Comparison of ENCODE assay signal across 8 cellular contexts in the genomic region with DNA sequence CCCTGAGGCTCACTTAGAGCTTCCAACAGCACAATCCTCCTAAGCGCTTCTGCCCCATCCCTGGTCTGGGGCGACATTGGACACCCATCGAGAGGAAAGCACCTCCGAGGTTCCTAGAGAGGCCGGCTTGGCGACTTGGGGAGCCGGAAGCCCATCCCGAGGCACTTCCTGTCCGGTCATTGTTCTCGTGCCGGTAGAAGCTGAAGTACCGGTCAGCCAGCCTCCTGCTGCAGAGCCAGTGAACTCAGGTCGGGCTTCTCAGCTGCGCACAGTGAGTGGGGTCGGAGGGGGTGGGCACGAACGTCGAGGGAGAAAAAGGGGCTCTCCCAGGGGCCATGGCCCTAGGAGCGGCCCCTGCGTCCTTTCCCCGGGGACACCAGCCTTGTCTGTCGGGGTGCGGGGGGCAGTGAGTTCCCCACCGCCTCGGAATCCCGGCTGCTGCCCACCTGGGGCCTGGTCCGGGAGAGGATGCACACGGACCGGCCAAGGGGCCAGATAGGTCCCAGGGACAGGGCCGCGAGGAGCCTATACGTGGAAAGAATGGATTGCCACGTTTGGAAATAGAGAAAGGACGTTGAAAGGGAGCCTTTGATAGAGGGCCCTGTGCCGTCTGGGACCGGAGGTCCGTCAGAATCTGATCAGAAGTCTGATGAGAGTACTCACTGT. TPM values are rescaled to one million over a fixed set of nuclear protein-coding genes. Genes with fewer than 3 reads are reported as not detected.
DNase-seq lines count a peak whose midpoint lies in the region; ATAC-seq, FAIRE-seq and TF ChIP-seq lines count a peak whose summit lies in the region.

A gene (plus strand): TSS at position 169 of the 666 bp plus-strand sequence. CDS start 2,336 bp downstream, outside the sequence.

- no peak for TF ChIP-seq EP300 in GM12878 (IDR thresholded peaks at IDR 0.05; ENCODE audit: borderline replicate concordance in 1 of 2, control insufficient read depth in 1 of 2, low read depth in 2 of 2, low read length in 2 of 2)

- H3K36me3 ChIP-seq in GM06990 (ENCODE audit: control insufficient read depth, insufficient read depth, low read length) (peaks cover 13% of the 10 kb centered on the region), GM12878 (ENCODE audit: control insufficient read depth in 2 of 2, insufficient read depth in 2 of 2, low read length in 1 of 2) (peaks cover 4 to 13% of the 10 kb centered on the region in 2 experiments; a peak in 3 of 4 replicates), psoas muscle (ENCODE audit: insufficient read depth in 1 of 2, low read depth in 1 of 2) (peaks cover 19 to 32% of the 10 kb centered on the region in 2 donors)

- TF ChIP-seq POLR2A in GM12878 (IDR thresholded peaks at IDR 0.05; ENCODE audit: low read depth, low read length) = peak; percentile 89

- DNase-seq in GM06990 (ENCODE audit: extremely low read depth, insufficient read length) = peak; percentile 77
- peak; percentile 72 for DNase-seq in KG1 (lab: John Stamatoyannopoulos, UW)
- peak; percentile 85 for DNase-seq in RWPE1 (ENCODE audit: low spot score)
- peak; percentile 41 for DNase-seq in GM12878 (ENCODE audit: low read depth, low spot score)
- DNase-seq in hippocampal formation (lab: John Stamatoyannopoulos, UW) = peak; percentile 75 to 78
- peak; percentile 78 to 88 for DNase-seq in psoas muscle
- no peak for DNase-seq in KBM-7

- H2AFZ ChIP-seq in GM12878 (ENCODE audit: control insufficient read depth, low read depth, low read length) = peak within 1 kb of the TSS; percentile 87

- ATAC-seq in GM21737 (IDR thresholded peaks at IDR 0.05; ENCODE audit: unreplicated experiment) (peak; percentile 97), GM12878 (peak; percentile 98), psoas muscle (peak; percentile 69 to 99 (median 94))

- peak within 1 kb of the TSS; percentile 68 for H3K9ac ChIP-seq in GM12878 (ENCODE audit: control insufficient read depth, insufficient read depth, low read length)

- peak; percentile 92 for FAIRE-seq in GM12878 (lab: Jason Lieb, UNC)

- H3K9me3 ChIP-seq in GM12878 (replicated peaks; ENCODE audit: control insufficient read depth, insufficient read depth, low read length) (peaks cover 5% of the 10 kb centered on the region; the same call in 2 of the 3 replicates), psoas muscle (peaks cover 16% of the 10 kb centered on the region)

- no peak for TF ChIP-seq RAD21 in GM12878 (IDR thresholded peaks at IDR 0.05; ENCODE audit: insufficient read depth, low read depth, low read length)

- H3K4me2 ChIP-seq in GM12878 (ENCODE audit: control insufficient read depth, insufficient read depth) = peak within 1 kb of the TSS; percentile 82

- TSS peak; percentile 70 for BruUV-seq in GM12878 (replicated peaks; lab: Mats Ljungman, UMichigan)

- no peak for TF ChIP-seq CTCF in GM06990 (IDR thresholded peaks at IDR 0.05; ENCODE audit: insufficient read depth, low read length, poor library complexity, severe bottlenecking)
- TF ChIP-seq CTCF in RWPE1 (conservative IDR thresholded peaks at IDR 0.05; ENCODE audit: low read depth) = no peak
- TF ChIP-seq CTCF in GM12878 (IDR thresholded peaks at IDR 0.05 in 2 of 3, conservative IDR thresholded peaks at IDR 0.05 in 1 of 3; ENCODE audit: control insufficient read depth in 2 of 3, extremely low read depth in 1 of 3, insufficient read depth in 1 of 3, low read depth in 3 of 3, low read length in 3 of 3) = no peak
- no peak for TF ChIP-seq CTCF in psoas muscle (IDR thresholded peaks at IDR 0.05)

- H3K27me3 ChIP-seq in GM06990 (replicated peaks; ENCODE audit: control insufficient read depth, insufficient read depth, low read length) = no peaks in the 10 kb centered on the region
- no peaks in the 10 kb centered on the region for H3K27me3 ChIP-seq in GM12878 (replicated peaks in 1 of 2; ENCODE audit: control insufficient read depth in 2 of 2, insufficient read depth in 2 of 2, low read length in 1 of 2)
- H3K27me3 ChIP-seq in psoas muscle (ENCODE audit: insufficient read depth in 3 of 3, low read length in 2 of 3) = no peaks in the 10 kb centered on the region

- in situ Hi-C loops in GM12878 (cut with MboI) = no loop called here
- in situ Hi-C loops in KBM-7 (cut with MboI; ENCODE audit: low pct_unique_long_range_greater_than_20kb, low sequenced_read_pairs) = no loop called here

- H3K4me3 ChIP-seq in GM06990 (replicated peaks; ENCODE audit: low read depth, low read length) (peak within 1 kb of the TSS; percentile 80), GM12878 (peak within 1 kb of the TSS; percentile 92), psoas muscle (peak within 1 kb of the TSS; percentile 95)

- H4K20me1 ChIP-seq in GM12878 (ENCODE audit: control insufficient read depth, insufficient read depth) = no peaks in the 10 kb centered on the region

- H3K4me1 ChIP-seq in GM12878 (ENCODE audit: control insufficient read depth, insufficient read depth, low read length) (no peaks in the 10 kb centered on the region), psoas muscle (peaks cover 8% of the 10 kb centered on the region)

- 1% methylated on average over 37 of the region's 37 CpGs for WGBS in GM12878 (ENCODE audit: insufficient coverage, insufficient replicate concordance, low lambda C conversion rate, missing lambda C conversion rate)
- 0 to 1% (median 0%) methylated on average over 29 to 37 of the region's 37 CpGs for WGBS in psoas muscle, 3 donors

- H3K27ac ChIP-seq in RWPE1 (peak within 1 kb of the TSS; percentile 64), GM12878 (ENCODE audit: control insufficient read depth, insufficient read depth) (peak within 1 kb of the TSS; percentile 64), psoas muscle (peak within 1 kb of the TSS; percentile 68)

- SMC1A ChIA-PET in GM12878 (lab: Charles Lee; ENCODE audit: uncharacterized antibody, unreplicated experiment) = interaction anchor here (1.0 to 4.3 kb wide), 3 partner anchors 9 to 24 kb away, joined by 3 to 16 read pairs (median 5); a partner anchor contains a TSS

- CTCF ChIA-PET in RWPE1 (lab: Yijun Ruan, JAX) (no interaction called here), GM12878 (lab: Yijun Ruan, JAX) (interaction anchor here (0.7 to 4.0 kb wide), 2 partner anchors 20 to 23 kb away, joined by 3 to 16 read pairs; a partner anchor contains a TSS)

- peaks cover 12% of the 10 kb centered on the region for H3K79me2 ChIP-seq in GM12878 (ENCODE audit: control insufficient read depth, insufficient read depth, low read length)

- intact Hi-C loops in GM12878 (cut with micrococcal nuclease; ENCODE audit: unreplicated experiment) = loop anchor here (1.0 to 10.0 kb wide), 3 partner anchors 24 to 116 kb away; a partner anchor contains a TSS
- intact Hi-C loops in psoas muscle (cut with DNase I) = no loop called here

- RAD21 ChIA-PET in GM12878 (lab: Charles Lee; ENCODE audit: unreplicated experiment) = interaction anchor here (0.6 kb wide), 1 partner anchor 25 kb away, joined by 3 read pairs; no protein-coding TSS in a partner anchor

- POLR2A ChIA-PET in RWPE1 (lab: Yijun Ruan, JAX; ENCODE audit: low non-redundant PET) (no interaction called here), GM12878 (lab: Charles Lee) (interaction anchor here (1.1 kb wide), 2 partner anchors 14 to 23 kb away, joined by 3 to 5 read pairs; no protein-coding TSS in a partner anchor)

TF ChIP-seq in GM12878, 131 proteins besides CTCF, POLR2A, EP300 and RAD21 (continues in another document):
- no peak for TF ChIP-seq SP1 (IDR thresholded peaks at IDR 0.05; ENCODE audit: low read depth, low read length)
- peak; percentile 21 to 71 for TF ChIP-seq EGR1 (IDR thresholded peaks at IDR 0.05; ENCODE audit: borderline replicate concordance in 1 of 2, low read depth in 2 of 2, low read length in 2 of 2)
- TF ChIP-seq POLR2AphosphoS5 (IDR thresholded peaks at IDR 0.05; ENCODE audit: low read length) = peak; percentile 83
- TF ChIP-seq, protein P1, sequence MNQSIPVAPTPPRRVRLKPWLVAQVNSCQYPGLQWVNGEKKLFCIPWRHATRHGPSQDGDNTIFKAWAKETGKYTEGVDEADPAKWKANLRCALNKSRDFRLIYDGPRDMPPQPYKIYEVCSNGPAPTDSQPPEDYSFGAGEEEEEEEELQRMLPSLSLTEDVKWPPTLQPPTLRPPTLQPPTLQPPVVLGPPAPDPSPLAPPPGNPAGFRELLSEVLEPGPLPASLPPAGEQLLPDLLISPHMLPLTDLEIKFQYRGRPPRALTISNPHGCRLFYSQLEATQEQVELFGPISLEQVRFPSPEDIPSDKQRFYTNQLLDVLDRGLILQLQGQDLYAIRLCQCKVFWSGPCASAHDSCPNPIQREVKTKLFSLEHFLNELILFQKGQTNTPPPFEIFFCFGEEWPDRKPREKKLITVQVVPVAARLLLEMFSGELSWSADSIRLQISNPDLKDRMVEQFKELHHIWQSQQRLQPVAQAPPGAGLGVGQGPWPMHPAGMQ (IDR thresholded peaks at IDR 0.05; ENCODE audit: borderline replicate concordance) = no peak
- TF ChIP-seq CHD4 (IDR thresholded peaks at IDR 0.05) = no peak

RNA-seq across cellular contexts. Expression of the gene that starts here (rescaled TPM):
- 25.7 and 33.9 TPM in 2 replicates for total RNA-seq in GM12878 (2013; cell fraction: nucleolus; rRNA removed)
- total RNA-seq in GM12878 (2014; rRNA removed) (12.4 and 14.3 TPM in 2 replicates), GM12878 (2014; rRNA removed; fragmentation: Illumina TruSeq; extraction: Trizol) (21.1 and 21.2 TPM in 2 replicates), GM12878 (2021) (15.2 and 18.2 TPM in 2 replicates), psoas muscle (1 to 10 TPM; 3.6 to 7.9 (median 5.3) TPM)
- 6.0 TPM for polyA plus RNA-seq in GM12878 (2011; ENCODE audit: low read depth)
- polyA plus RNA-seq in GM12878 (2011; rRNA removed) (9.3 and 10.1 TPM in 2 replicates), GM12878 (2014; fragmentation: Illumina TruSeq; extraction: Trizol) (16.9 and 17.4 TPM in 2 replicates), GM12878 (2014; fragmentation: Nextera tagmentation; extraction: Ambion mirVana) (10 to 100 TPM; 14.3 to 14.7 TPM), GM12878 (2014; rRNA removed) (7.0 and 10.0 TPM in 2 replicates), GM12878 (2016; fragmentation: Nextera tagmentation; extraction: Ambion mirVana) (10 to 100 TPM; 10.8 to 12.3 TPM), psoas muscle (10 to 100 TPM in 1 of 3 donors, 1 to 10 TPM in 2; 2.8 to 13.7 (median 3.3) TPM)
- 5.5 and 5.9 TPM in 2 replicates for polyA plus RNA-seq in GM12878 (2011; cell fraction: cytosol; rRNA removed)
- polyA plus RNA-seq in GM12878 (2011; cell fraction: nucleus; rRNA removed) = 5.7 and 5.9 TPM in 2 replicates
- polyA plus RNA-seq in GM12878 (2012) = 4.7 and 6.6 TPM in 2 replicates
- 10.2 and 13.8 TPM in 2 replicates for polyA minus RNA-seq in GM12878 (2011; rRNA and poly(A)+ RNA removed)
- polyA minus RNA-seq in GM12878 (2011; cell fraction: cytosol; rRNA and poly(A)+ RNA removed) = 4.8 and 8.3 TPM in 2 replicates
- 6.9 and 11.7 TPM in 2 replicates for polyA minus RNA-seq in GM12878 (2011; cell fraction: nucleus; rRNA and poly(A)+ RNA removed)
